ENCODE assay signal across 26 cellular contexts in genomic region chr10:101373063-101373462, GRCh38.
"Had no signal": no experiment of that assay in that cellular context is flagged by ENCODE, and none has a peak within 500 bp of the region (broad histone marks: within the 10 kb centered on the region; RNA-seq: fewer than 3 reads in every experiment).

No MANE protein-coding gene starts in this region.

- FAIRE-seq: astrocyte had no signal

- H3K9me3 ChIP-seq: MG63 had no signal

- H3K9me3 Mint-ChIP-seq: activated CD4-positive, alpha-beta T cell treated with anti-CD3 and anti-CD28 coated beads, Interleukin-2, amount 10 ng/mL, durations not matched to agents 7 days and 5 days; central memory CD8-positive, alpha-beta T cell had no signal

- H3K27me3 ChIP-seq: MG63 had no signal

- DNase-seq: activated CD4-positive, alpha-beta memory T cell treated with anti-CD3 and anti-CD28 coated beads for 36 hours; activated CD4-positive, alpha-beta T cell treated with anti-CD3 and anti-CD28 coated beads, Interleukin-2, amount 10 ng/mL, durations not matched to agents 7 days and 5 days; activated CD4-positive, CD25-positive, alpha-beta regulatory T cell; activated CD8-positive, alpha-beta memory T cell treated with anti-CD3 and anti-CD28 coated beads for 24 hours; activated effector memory CD4-positive, alpha-beta T cell treated with anti-CD3 and anti-CD28 coated beads, Interleukin-2, amount 50 U/mL, for 16 hours; activated naive CD4-positive, alpha-beta T cell treated with Interleukin-2 at 50 U/mL for 16 hours; activated T-cell treated with anti-CD3 and anti-CD28 coated beads, Interleukin-2, amount 50 U/mL, for 4 hours; amygdala; MG63; MV-4-11; NCI-H1092 treated with DMSO at 0.1 percent for 48 hours; NCI-H1417 treated with DMSO at 0.1 percent for 48 hours; NCI-H1694 treated with DMSO at 0.1 percent for 48 hours; NCI-H2029 treated with DMSO at 0.1 percent for 48 hours; NCI-H345; NCI-H510A; NCI-H526 treated with DMSO at 0.1 percent for 48 hours; NCI-H82; PC-3; SHP77 treated with DMSO at 0.1 percent for 48 hours; T-helper 17 cell; T-helper 9 cell had no signal

- H3K27ac Mint-ChIP-seq: activated CD4-positive, alpha-beta memory T cell treated with anti-CD3 and anti-CD28 coated beads for 36 hours; activated CD4-positive, alpha-beta T cell treated with anti-CD3 and anti-CD28 coated beads, Interleukin-2, amount 10 ng/mL, durations not matched to agents 7 days and 5 days; activated naive CD4-positive, alpha-beta T cell treated with anti-CD3 and anti-CD28 coated beads, Interleukin-2, amount 50 U/mL, for 72 hours; T-helper 17 cell had no signal

- H3K4me3 Mint-ChIP-seq: activated CD4-positive, alpha-beta memory T cell treated with anti-CD3 and anti-CD28 coated beads for 36 hours; activated CD4-positive, alpha-beta T cell treated with anti-CD3 and anti-CD28 coated beads, Interleukin-2, amount 10 ng/mL, durations not matched to agents 7 days and 5 days; activated T-cell treated with anti-CD3 and anti-CD28 coated beads, Interleukin-2, amount 50 U/mL, for 4 hours; brain; central memory CD8-positive, alpha-beta T cell; T-helper 17 cell had no signal

- H3K4me3 ChIP-seq: MG63 had no signal

- H3K27me3 Mint-ChIP-seq: activated CD4-positive, alpha-beta memory T cell treated with anti-CD3 and anti-CD28 coated beads for 36 hours; activated CD4-positive, alpha-beta T cell treated with anti-CD3 and anti-CD28 coated beads, Interleukin-2, amount 10 ng/mL, durations not matched to agents 7 days and 5 days; brain; central memory CD8-positive, alpha-beta T cell; T-helper 17 cell had no signal
